1 cellular context compared by ENCODE assay signal in the genomic region with DNA sequence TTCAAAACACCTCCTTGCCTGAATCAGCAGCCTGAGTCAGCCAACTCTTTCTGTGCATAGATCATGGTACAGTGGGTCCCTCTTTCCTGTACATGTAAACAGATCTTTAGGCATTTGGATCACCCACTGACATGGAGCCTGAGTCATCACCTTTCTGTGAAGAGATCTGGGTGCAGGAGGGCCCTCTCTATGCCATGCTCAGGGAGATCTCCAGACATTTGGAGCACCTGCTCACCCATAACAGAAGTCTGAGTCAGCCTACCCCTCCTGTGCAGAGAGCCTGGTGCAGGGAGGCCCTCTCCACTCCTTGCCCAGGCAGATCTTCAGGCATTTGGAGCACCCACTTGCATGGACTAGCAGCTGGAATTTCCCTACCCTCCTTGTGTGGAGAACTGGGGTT.
A peak's percentile ranks its signal among the peaks of the same experiment; 100 is the strongest.
TF ChIP-seq lines count a peak whose summit lies in the region.

No MANE protein-coding gene starts in this region.

TF ChIP-seq in HepG2, 621 proteins besides CTCF, POLR2A, EP300 and RAD21:
- TF ChIP-seq MXD4 (CRISPR knock-in tag; IDR thresholded peaks at IDR 0.05), result no peak
- TF ChIP-seq ZEB1 (IDR thresholded peaks at IDR 0.05; ENCODE audit: insufficient replicate concordance, low read depth), result no peak
- TF ChIP-seq, protein P1, sequence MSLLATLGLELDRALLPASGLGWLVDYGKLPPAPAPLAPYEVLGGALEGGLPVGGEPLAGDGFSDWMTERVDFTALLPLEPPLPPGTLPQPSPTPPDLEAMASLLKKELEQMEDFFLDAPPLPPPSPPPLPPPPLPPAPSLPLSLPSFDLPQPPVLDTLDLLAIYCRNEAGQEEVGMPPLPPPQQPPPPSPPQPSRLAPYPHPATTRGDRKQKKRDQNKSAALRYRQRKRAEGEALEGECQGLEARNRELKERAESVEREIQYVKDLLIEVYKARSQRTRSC (CRISPR knock-in tag; IDR thresholded peaks at IDR 0.05; ENCODE audit: low read depth), result no peak
- TF ChIP-seq MAFK (conservative IDR thresholded peaks at IDR 0.05 in 1 of 2, IDR thresholded peaks at IDR 0.05 in 1 of 2; ENCODE audit: low read length in 2 of 2), result 0 out of 4 replicates have a peak, but pooled peaks of 1 of the 2 experiments have one; percentile 2
- TF ChIP-seq, protein P2, sequence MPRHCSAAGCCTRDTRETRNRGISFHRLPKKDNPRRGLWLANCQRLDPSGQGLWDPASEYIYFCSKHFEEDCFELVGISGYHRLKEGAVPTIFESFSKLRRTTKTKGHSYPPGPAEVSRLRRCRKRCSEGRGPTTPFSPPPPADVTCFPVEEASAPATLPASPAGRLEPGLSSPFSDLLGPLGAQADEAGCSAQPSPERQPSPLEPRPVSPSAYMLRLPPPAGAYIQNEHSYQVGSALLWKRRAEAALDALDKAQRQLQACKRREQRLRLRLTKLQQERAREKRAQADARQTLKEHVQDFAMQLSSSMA (CRISPR knock-in tag; IDR thresholded peaks at IDR 0.05), result no peak
- TF ChIP-seq, protein P3, sequence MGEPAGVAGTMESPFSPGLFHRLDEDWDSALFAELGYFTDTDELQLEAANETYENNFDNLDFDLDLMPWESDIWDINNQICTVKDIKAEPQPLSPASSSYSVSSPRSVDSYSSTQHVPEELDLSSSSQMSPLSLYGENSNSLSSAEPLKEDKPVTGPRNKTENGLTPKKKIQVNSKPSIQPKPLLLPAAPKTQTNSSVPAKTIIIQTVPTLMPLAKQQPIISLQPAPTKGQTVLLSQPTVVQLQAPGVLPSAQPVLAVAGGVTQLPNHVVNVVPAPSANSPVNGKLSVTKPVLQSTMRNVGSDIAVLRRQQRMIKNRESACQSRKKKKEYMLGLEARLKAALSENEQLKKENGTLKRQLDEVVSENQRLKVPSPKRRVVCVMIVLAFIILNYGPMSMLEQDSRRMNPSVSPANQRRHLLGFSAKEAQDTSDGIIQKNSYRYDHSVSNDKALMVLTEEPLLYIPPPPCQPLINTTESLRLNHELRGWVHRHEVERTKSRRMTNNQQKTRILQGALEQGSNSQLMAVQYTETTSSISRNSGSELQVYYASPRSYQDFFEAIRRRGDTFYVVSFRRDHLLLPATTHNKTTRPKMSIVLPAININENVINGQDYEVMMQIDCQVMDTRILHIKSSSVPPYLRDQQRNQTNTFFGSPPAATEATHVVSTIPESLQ (CRISPR knock-in tag; conservative IDR thresholded peaks at IDR 0.05), result no peak
- TF ChIP-seq, protein P4, sequence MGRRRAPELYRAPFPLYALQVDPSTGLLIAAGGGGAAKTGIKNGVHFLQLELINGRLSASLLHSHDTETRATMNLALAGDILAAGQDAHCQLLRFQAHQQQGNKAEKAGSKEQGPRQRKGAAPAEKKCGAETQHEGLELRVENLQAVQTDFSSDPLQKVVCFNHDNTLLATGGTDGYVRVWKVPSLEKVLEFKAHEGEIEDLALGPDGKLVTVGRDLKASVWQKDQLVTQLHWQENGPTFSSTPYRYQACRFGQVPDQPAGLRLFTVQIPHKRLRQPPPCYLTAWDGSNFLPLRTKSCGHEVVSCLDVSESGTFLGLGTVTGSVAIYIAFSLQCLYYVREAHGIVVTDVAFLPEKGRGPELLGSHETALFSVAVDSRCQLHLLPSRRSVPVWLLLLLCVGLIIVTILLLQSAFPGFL (CRISPR knock-in tag; IDR thresholded peaks at IDR 0.05), result no peak
TF ChIP-seq in HepG2: peak in this region for 1.
